In genomic region chr20:63732118-63733095, GRCh38 we compare ENCODE assay signal across 2 cellular contexts.
TF ChIP-seq lines count a peak whose summit lies in the region.

No MANE protein-coding gene starts in this region.

TF ChIP-seq in GM12891, 5 proteins besides CTCF, POLR2A, EP300 and RAD21:
- TF ChIP-seq SPI1 (IDR thresholded peaks at IDR 0.05; ENCODE audit: low read depth, low read length) (no peak), POU2F2 (IDR thresholded peaks at IDR 0.05; ENCODE audit: low read depth, low read length) (0 out of 2 replicates have a peak, but pooled peaks have one; percentile 13), POLR2AphosphoS5 (IDR thresholded peaks at IDR 0.05; ENCODE audit: low read depth, low read length) (peak; percentile 58)
TF ChIP-seq in GM12891: peak in this region for 2.

TF ChIP-seq in IMR-90, 13 proteins besides CTCF, POLR2A, EP300 and RAD21:
- TF ChIP-seq CEBPB (IDR thresholded peaks at IDR 0.05; ENCODE audit: low read depth, low read length) (no peak), NFE2L2 (IDR thresholded peaks at IDR 0.05; ENCODE audit: low read depth, low read length) (no peak)
